Comparison of ENCODE assay signal across 18 cellular contexts in genomic region chr17:34798581-34798980, GRCh38.
"Had no signal": no experiment of that assay in that cellular context is flagged by ENCODE, and none has a peak within 500 bp of the region (broad histone marks: within the 10 kb centered on the region; RNA-seq: fewer than 3 reads in every experiment).

No MANE protein-coding gene starts in this region.

- H3K4me1 Mint-ChIP-seq: activated CD4-positive, alpha-beta memory T cell treated with anti-CD3 and anti-CD28 coated beads, Interleukin-2, amount 10 ng/mL, durations not matched to agents 7 days and 5 days; activated naive CD8-positive, alpha-beta T cell treated with anti-CD3 and anti-CD28 coated beads, Interleukin-2, amount 10 ng/mL, durations not matched to agents 7 days and 5 days; nephron progenitor cell had no signal

- ATAC-seq: left lobe of liver, psoas muscle had no signal

- H3K4me1 ChIP-seq: psoas muscle had no signal

- DNase-seq: activated CD4-positive, alpha-beta memory T cell treated with anti-CD3 and anti-CD28 coated beads, Interleukin-2, amount 10 ng/mL, durations not matched to agents 7 days and 5 days; activated CD4-positive, alpha-beta T cell treated with anti-CD3 and anti-CD28 coated beads for 1 hour; activated CD8-positive, alpha-beta memory T cell treated with anti-CD3 and anti-CD28 coated beads, Interleukin-2, amount 50 U/mL, for 4 hours; activated naive CD8-positive, alpha-beta T cell treated with anti-CD3 and anti-CD28 coated beads, Interleukin-2, amount 10 ng/mL, durations not matched to agents 7 days and 5 days; anterior cingulate cortex; cerebellar nuclear complex; dermis blood vessel endothelial cell; erythroblast; islet precursor cell; mammary epithelial cell; nephron progenitor cell; psoas muscle; stimulated activated CD4-positive, alpha-beta T cell treated with anti-CD3 and anti-CD28 coated beads, Interleukin-2, amount 100 ng/mL, for 48 hours; stimulated activated naive CD4-positive, alpha-beta T cell treated with Interleukin-2 at 50 U/mL for 16 hours; T-helper 9 cell; trophoblast cell had no signal

- H3K4me3 ChIP-seq: hepatocyte, psoas muscle had no signal

- H3K27ac Mint-ChIP-seq: activated CD4-positive, alpha-beta memory T cell treated with anti-CD3 and anti-CD28 coated beads, Interleukin-2, amount 10 ng/mL, durations not matched to agents 7 days and 5 days; activated naive CD8-positive, alpha-beta T cell treated with anti-CD3 and anti-CD28 coated beads, Interleukin-2, amount 10 ng/mL, durations not matched to agents 7 days and 5 days; nephron progenitor cell had no signal

- H3K4me3 Mint-ChIP-seq: activated CD4-positive, alpha-beta memory T cell treated with anti-CD3 and anti-CD28 coated beads, Interleukin-2, amount 10 ng/mL, durations not matched to agents 7 days and 5 days; activated naive CD8-positive, alpha-beta T cell treated with anti-CD3 and anti-CD28 coated beads, Interleukin-2, amount 10 ng/mL, durations not matched to agents 7 days and 5 days; nephron progenitor cell had no signal

- H3K9me3 Mint-ChIP-seq: activated CD4-positive, alpha-beta memory T cell treated with anti-CD3 and anti-CD28 coated beads, Interleukin-2, amount 10 ng/mL, durations not matched to agents 7 days and 5 days; activated naive CD8-positive, alpha-beta T cell treated with anti-CD3 and anti-CD28 coated beads, Interleukin-2, amount 10 ng/mL, durations not matched to agents 7 days and 5 days; nephron progenitor cell had no signal

- H3K27ac ChIP-seq: hepatocyte, psoas muscle had no signal

- H3K36me3 Mint-ChIP-seq: activated naive CD8-positive, alpha-beta T cell treated with anti-CD3 and anti-CD28 coated beads, Interleukin-2, amount 10 ng/mL, durations not matched to agents 7 days and 5 days had no signal

- H3K9me3 ChIP-seq: psoas muscle had no signal
